ENCODE assay signal across 8 cellular contexts in the genomic region with DNA sequence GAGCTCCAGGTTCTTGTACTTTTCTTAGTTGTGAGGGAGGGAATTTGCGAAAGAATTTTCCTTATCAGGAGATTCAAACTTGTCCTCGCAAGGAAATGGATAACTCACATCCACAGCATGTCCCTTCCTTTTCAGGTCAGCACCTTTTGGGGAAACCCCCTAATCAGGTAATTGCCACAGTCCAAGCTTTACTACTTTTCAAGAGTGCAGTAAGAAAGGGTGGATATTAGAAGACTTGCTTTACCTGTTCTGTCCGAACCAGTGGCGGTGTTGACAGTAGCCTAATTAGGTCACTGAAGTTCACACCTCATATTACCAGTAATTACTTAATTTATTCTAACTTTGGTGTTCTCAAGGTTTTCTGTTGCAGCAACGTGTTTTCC. TPM values are rescaled to one million over a fixed set of nuclear protein-coding genes. Genes with fewer than 3 reads are reported as not detected.
DNase-seq lines count a peak whose midpoint lies in the region; ATAC-seq, FAIRE-seq and TF ChIP-seq lines count a peak whose summit lies in the region.

No MANE protein-coding gene starts in this region.

- H3K9ac ChIP-seq in astrocyte (ENCODE audit: low read length) (peak overlapping the region; percentile 89), HepG2 (ENCODE audit: insufficient read depth, low read depth, low read length) (peak overlapping the region; percentile 78)

- H3K27ac ChIP-seq in CD8-positive, alpha-beta memory T cell (ENCODE audit: low read depth, low read length): peak overlapping the region; percentile 81
- H3K27ac ChIP-seq in astrocyte (ENCODE audit: low read depth, low read length) (peak overlapping the region; percentile 68), HepG2 (ENCODE audit: extremely low read length, insufficient read depth, low read length) (peak overlapping the region; percentile 54), transverse colon (peak overlapping the region; percentile 84 to 90 (median 86))

- TF ChIP-seq CTCF in astrocyte (IDR thresholded peaks at IDR 0.05; ENCODE audit: insufficient read depth, low read depth, low read length): no peak
- no peak for TF ChIP-seq CTCF in HepG2 (CRISPR knock-in tag; IDR thresholded peaks at IDR 0.05)
- TF ChIP-seq CTCF in transverse colon (IDR thresholded peaks at IDR 0.05): no peak

- in situ Hi-C loops in HepG2 (cut with HindIII; ENCODE audit: extremely low pct_ligation_motif_present, low pct_unique_long_range_greater_than_20kb) (no loop called here), transverse colon (cut with MboI; ENCODE audit: low pct_ligation_motif_present in 1 of 4, low pct_unique_long_range_greater_than_20kb in 1 of 4, low sequenced_read_pairs in 3 of 4) (no loop called here)

- H3K36me3 Mint-ChIP-seq in CD8-positive, alpha-beta memory T cell: peaks cover 0 to 16% (median 0%) of the 10 kb centered on the region in 3 donors
- peaks cover 2% of the 10 kb centered on the region for H3K36me3 Mint-ChIP-seq in astrocyte (ENCODE audit: low read depth, unreplicated experiment)

- no peaks in the 10 kb centered on the region for H3K27me3 ChIP-seq in CD8-positive, alpha-beta memory T cell (ENCODE audit: insufficient read depth, low read length, poor library complexity, severe bottlenecking)
- no peaks in the 10 kb centered on the region for H3K27me3 ChIP-seq in astrocyte (ENCODE audit: insufficient read depth, low read length)
- H3K27me3 ChIP-seq in HepG2 (ENCODE audit: control insufficient read depth in 1 of 2, insufficient read depth in 2 of 2, low read length in 2 of 2): no peaks in the 10 kb centered on the region; a peak in 1 of 5 replicates
- no peaks in the 10 kb centered on the region for H3K27me3 ChIP-seq in transverse colon

- no peaks in the 10 kb centered on the region for H3K36me3 ChIP-seq in CD8-positive, alpha-beta memory T cell (ENCODE audit: insufficient read depth, low read length)
- H3K36me3 ChIP-seq in astrocyte (ENCODE audit: insufficient read depth, low read length) (no peaks in the 10 kb centered on the region), HepG2 (replicated peaks in 1 of 2; ENCODE audit: control insufficient read depth in 1 of 2, insufficient read depth in 2 of 2, low read length in 2 of 2) (no peaks in the 10 kb centered on the region; a peak in 1 of 5 replicates), transverse colon (no peaks in the 10 kb centered on the region)

- DNase-seq in CD8-positive, alpha-beta memory T cell: no peak
- DNase-seq in astrocyte (ENCODE audit: low read depth) (no peak), HepG2 (ENCODE audit: low spot score) (no peak), transverse colon (peak; percentile 9)
- DNase-seq in stimulated activated CD8-positive, alpha-beta memory T cell treated with anti-CD3 and anti-CD28 coated beads, Interleukin-4, amount 100 ng/mL, for 48 hours: no peak
- no peak for DNase-seq in stimulated activated CD4-positive, alpha-beta T cell treated with anti-CD3 and anti-CD28 coated beads, Interleukin-4, amount 100 ng/mL, for 24 hours

- ATAC-seq in GM21360 (IDR thresholded peaks at IDR 0.05; ENCODE audit: unreplicated experiment) (peak; percentile 10), HG03565 (IDR thresholded peaks at IDR 0.05; ENCODE audit: unreplicated experiment) (peak; percentile 6), HepG2 (peak; percentile 9)

- H3K27me3 Mint-ChIP-seq in CD8-positive, alpha-beta memory T cell: peaks cover 0 to 3% of the 10 kb centered on the region in 2 donors
- H3K27me3 Mint-ChIP-seq in astrocyte (ENCODE audit: low read depth, unreplicated experiment): no peaks in the 10 kb centered on the region

- intact Hi-C loops in HepG2 (cut with micrococcal nuclease; ENCODE audit: unreplicated experiment) (loop anchor here (5.0 kb wide), 1 partner anchor 106 kb away; the partner anchor contains the start of genes CEP290 and TMTC3), transverse colon (cut with DNase I; ENCODE audit: low total_unique reads) (no loop called here)

- POLR2A ChIA-PET in CD8-positive, alpha-beta memory T cell (lab: Charles Lee): no interaction called here
- POLR2A ChIA-PET in HepG2 (lab: Yijun Ruan, JAX): interaction anchor here (1.6 kb wide), 1 partner anchor 106 kb away, joined by 4 read pairs; the partner anchor contains the start of genes CEP290 and TMTC3

- peaks cover 54% of the 10 kb centered on the region for H3K79me2 ChIP-seq in astrocyte (ENCODE audit: insufficient read depth, low read length)
- H3K79me2 ChIP-seq in HepG2 (ENCODE audit: insufficient read depth, low read length): peaks cover 26% of the 10 kb centered on the region

- CTCF ChIA-PET in CD8-positive, alpha-beta memory T cell (lab: Charles Lee): interaction anchor here (1.2 kb wide), 1 partner anchor 15 kb away, joined by 3 read pairs; no protein-coding TSS in a partner anchor
- CTCF ChIA-PET in HepG2 (lab: Yijun Ruan, JAX; ENCODE audit: low intra/inter-chr PET ratio, low total read pairs): no interaction called here

- no TSS peak for BruUV-seq in HepG2 (replicated peaks; lab: Mats Ljungman, UMichigan)

- no peaks in the 10 kb centered on the region for H3K9me3 ChIP-seq in CD8-positive, alpha-beta memory T cell (ENCODE audit: low read length)
- H3K9me3 ChIP-seq in astrocyte (ENCODE audit: insufficient read depth, low read depth, low read length) (no peaks in the 10 kb centered on the region), HepG2 (ENCODE audit: low read length) (no peaks in the 10 kb centered on the region), transverse colon (no peaks in the 10 kb centered on the region)

- H4K20me1 ChIP-seq in astrocyte (ENCODE audit: insufficient read depth, low read length) (peaks cover 19% of the 10 kb centered on the region), HepG2 (ENCODE audit: insufficient read depth, low read length) (no peaks in the 10 kb centered on the region)

- H3K4me2 ChIP-seq in astrocyte (ENCODE audit: low read length) (peak overlapping the region; percentile 93), HepG2 (ENCODE audit: low read depth, low read length) (peak overlapping the region; percentile 83)

- H3K4me1 ChIP-seq in CD8-positive, alpha-beta memory T cell (ENCODE audit: insufficient read depth, low read length): peaks cover 18% of the 10 kb centered on the region
- H3K4me1 ChIP-seq in astrocyte (ENCODE audit: insufficient read depth, low read length): peaks cover 11% of the 10 kb centered on the region
- H3K4me1 ChIP-seq in HepG2 (ENCODE audit: insufficient read depth, low read length): peaks cover 31% of the 10 kb centered on the region
- H3K4me1 ChIP-seq in transverse colon: peaks cover 11 to 25% (median 17%) of the 10 kb centered on the region in 4 donors

- no peaks in the 10 kb centered on the region for H3K9me3 Mint-ChIP-seq in CD8-positive, alpha-beta memory T cell
- no peaks in the 10 kb centered on the region for H3K9me3 Mint-ChIP-seq in astrocyte (ENCODE audit: unreplicated experiment)

- peak overlapping the region in 7 of 8 donors; percentile 58 to 96 (median 93) for H3K27ac Mint-ChIP-seq in CD8-positive, alpha-beta memory T cell
- peak overlapping the region; percentile 38 for H3K27ac Mint-ChIP-seq in astrocyte (ENCODE audit: unreplicated experiment)

- H2AFZ ChIP-seq in astrocyte (ENCODE audit: low read depth, low read length) (peak overlapping the region; percentile 89), HepG2 (ENCODE audit: low read length) (peak overlapping the region; percentile 51)

- TF ChIP-seq RAD21 in HepG2 (CRISPR knock-in tag; IDR thresholded peaks at IDR 0.05): no peak

- no peak for TF ChIP-seq EP300 in HepG2 (IDR thresholded peaks at IDR 0.05; ENCODE audit: low read depth in 2 of 2, low read length in 2 of 2)
- no peak for TF ChIP-seq EP300 in HepG2 (CRISPR knock-in tag; IDR thresholded peaks at IDR 0.05; ENCODE audit: borderline replicate concordance)
- TF ChIP-seq EP300 in transverse colon (IDR thresholded peaks at IDR 0.05; ENCODE audit: low read depth): no peak

- peaks cover 60 to 71% (median 66%) of the 10 kb centered on the region in 3 donors for H3K4me1 Mint-ChIP-seq in CD8-positive, alpha-beta memory T cell
- H3K4me1 Mint-ChIP-seq in astrocyte (ENCODE audit: low read depth, unreplicated experiment): peaks cover 11% of the 10 kb centered on the region

- peak overlapping the region; percentile 59 for H3K4me3 ChIP-seq in CD8-positive, alpha-beta memory T cell (ENCODE audit: low read length)
- H3K4me3 ChIP-seq in astrocyte (ENCODE audit: insufficient read depth, low read depth, low read length) (peak overlapping the region; percentile 93), HepG2 (replicated peaks in 1 of 3; ENCODE audit: insufficient read depth in 1 of 3, low read depth in 2 of 3, low read length in 3 of 3) (peak overlapping the region; percentile 66 to 86 (median 85)), transverse colon (peak overlapping the region; percentile 71 to 77 (median 74))

- 0% methylated on average over 5 of the region's 5 CpGs for WGBS in HepG2 (ENCODE audit: low lambda C conversion rate)
- 0 to 1% methylated on average over 4 to 5 of the region's 5 CpGs for whole genome bisulfite sequencing in transverse colon (ENCODE audit: low coverage in 1 of 2), 2 donors

- TF ChIP-seq POLR2A in HepG2 (IDR thresholded peaks at IDR 0.05; ENCODE audit: insufficient read depth in 1 of 2, low read depth in 2 of 2, low read length in 2 of 2) (no peak), transverse colon (IDR thresholded peaks at IDR 0.05) (no peak)

- no peak for FAIRE-seq in astrocyte (lab: Jason Lieb, UNC)
- FAIRE-seq in HepG2 (lab: Jason Lieb, UNC): peak; percentile 4

- peak overlapping the region; percentile 94 to 99 (median 96) for H3K4me3 Mint-ChIP-seq in CD8-positive, alpha-beta memory T cell
- H3K4me3 Mint-ChIP-seq in astrocyte (ENCODE audit: unreplicated experiment): peak overlapping the region; percentile 94

RNA-seq across cellular contexts. Expression of gene C12orf50, which starts 6.7 kb away (rescaled TPM):
- not detected for total RNA-seq in CD8-positive, alpha-beta memory T cell
- not detected for polyA plus RNA-seq in CD8-positive, alpha-beta memory T cell
- total RNA-seq in astrocyte: not detected in 2 replicates
- not detected in 2 replicates for total RNA-seq in HepG2 (2016; rRNA removed; fragmentation: Illumina TruSeq; extraction: Trizol)
- total RNA-seq in HepG2 (2016; cell fraction: cytosol; rRNA removed; fragmentation: Illumina TruSeq; extraction: Trizol; ENCODE audit: low read depth): not detected in 2 replicates
- total RNA-seq in HepG2 (2016; cell fraction: insoluble cytoplasmic fraction; rRNA removed; fragmentation: Illumina TruSeq; extraction: Trizol): 0.06 TPM in 1 of 2 replicates, not detected in the other
- total RNA-seq in HepG2 (2016; cell fraction: membrane; rRNA removed; fragmentation: Illumina TruSeq; extraction: Trizol): not detected in 2 replicates
- not detected in 2 replicates for total RNA-seq in HepG2 (2016; cell fraction: nucleus; rRNA removed; fragmentation: Illumina TruSeq; extraction: Trizol)
- polyA plus RNA-seq in HepG2 (2011; rRNA removed): 0.13 TPM in 1 of 2 replicates, not detected in the other
- polyA plus RNA-seq in HepG2 (2011; cell fraction: cytosol; rRNA removed): not detected in 2 replicates
- not detected in 2 replicates for polyA plus RNA-seq in HepG2 (2011; cell fraction: nucleus; rRNA removed)
- not detected in 2 replicates for polyA plus RNA-seq in HepG2 (2012)
- polyA plus RNA-seq in HepG2 (2016; cell fraction: cytosol; fragmentation: Illumina TruSeq; extraction: Trizol; ENCODE audit: low read depth): not detected in 2 replicates
- polyA plus RNA-seq in HepG2 (2016; cell fraction: insoluble cytoplasmic fraction; fragmentation: Illumina TruSeq; extraction: Trizol; ENCODE audit: low read depth): not detected in 2 replicates
- not detected in 2 replicates for polyA plus RNA-seq in HepG2 (2016; cell fraction: membrane; fragmentation: Illumina TruSeq; extraction: Trizol; ENCODE audit: low read depth)
- not detected in 2 replicates for polyA plus RNA-seq in HepG2 (2016; cell fraction: nucleus; fragmentation: Illumina TruSeq; extraction: Trizol; ENCODE audit: insufficient read depth, low read depth)
- not detected in 2 replicates for polyA minus RNA-seq in HepG2 (2011; rRNA and poly(A)+ RNA removed; ENCODE audit: low replicate concordance)
- polyA minus RNA-seq in HepG2 (2011; cell fraction: cytosol; rRNA and poly(A)+ RNA removed): not detected in 2 replicates
- polyA minus RNA-seq in HepG2 (2011; cell fraction: nucleus; rRNA and poly(A)+ RNA removed): not detected in 2 replicates
- total RNA-seq in transverse colon: not detected
